In the genomic region with DNA sequence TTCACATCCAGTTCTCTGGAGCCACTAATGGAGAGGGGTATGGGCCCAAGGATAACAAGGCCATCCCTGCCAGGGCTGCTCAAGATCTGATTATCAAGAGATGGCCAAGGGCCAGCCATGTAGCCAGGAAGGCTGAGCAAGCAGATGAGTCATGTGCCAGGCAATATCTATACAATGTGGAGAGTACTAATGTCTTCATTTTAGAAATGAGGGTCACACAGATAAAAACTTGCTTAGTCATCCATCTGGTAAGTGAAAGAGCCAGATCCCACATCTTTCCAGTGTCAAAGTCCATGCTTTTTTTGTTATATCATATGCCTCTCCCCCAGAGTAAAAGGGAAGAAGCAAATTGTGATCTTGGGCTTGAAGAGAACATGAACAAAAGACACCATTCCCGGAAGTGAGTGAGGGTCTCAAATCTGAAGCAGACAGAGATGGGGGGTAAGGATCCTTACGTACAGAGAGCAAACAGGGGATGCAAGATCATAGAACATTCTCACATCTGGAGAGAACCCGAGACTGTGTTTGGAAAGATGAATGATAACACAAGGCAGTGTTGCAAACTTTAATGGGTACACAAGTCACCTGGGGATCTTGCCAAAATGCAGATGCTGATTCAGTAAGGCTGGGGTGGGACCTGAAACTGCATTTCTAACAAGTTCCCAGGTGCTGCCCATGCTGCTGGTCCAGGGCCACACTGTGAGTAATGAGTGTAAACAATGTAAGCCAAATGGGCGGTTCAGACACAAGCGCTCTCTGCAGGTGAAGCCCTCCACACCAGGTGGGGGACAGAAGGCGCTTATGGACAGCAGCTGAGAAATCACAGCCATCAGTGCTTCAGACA, we compare ENCODE assay signal across 1 cellular context.
TF ChIP-seq lines count a peak whose summit lies in the region.

No MANE protein-coding gene starts in this region.

TF ChIP-seq in HepG2, 621 proteins besides CTCF, POLR2A, EP300 and RAD21 (continued from another document and continues in another):
- TF ChIP-seq ZNF577 (CRISPR knock-in tag; IDR thresholded peaks at IDR 0.05; ENCODE audit: borderline replicate concordance, low read depth) (no peak), ZNF432 (CRISPR knock-in tag; IDR thresholded peaks at IDR 0.05; ENCODE audit: borderline replicate concordance) (no peak), POLR2G (IDR thresholded peaks at IDR 0.05; ENCODE audit: low read depth, low read length) (no peak), MAFG (CRISPR knock-in tag; IDR thresholded peaks at IDR 0.05) (peak; percentile 67; the same call in 1 of the 2 replicates), FOSL1 (CRISPR knock-in tag; IDR thresholded peaks at IDR 0.05; ENCODE audit: borderline replicate concordance) (no peak), NFE2L2 (IDR thresholded peaks at IDR 0.05; ENCODE audit: low read length) (peak; percentile 96), MAFK (conservative IDR thresholded peaks at IDR 0.05 in 1 of 2, IDR thresholded peaks at IDR 0.05 in 1 of 2; ENCODE audit: low read length in 2 of 2) (peak; percentile 66 to 78), TEF (CRISPR knock-in tag; IDR thresholded peaks at IDR 0.05) (no peak), REL (CRISPR knock-in tag; conservative IDR thresholded peaks at IDR 0.05) (no peak), ATF1 (CRISPR knock-in tag; IDR thresholded peaks at IDR 0.05) (no peak), ZNF816 (CRISPR knock-in tag; IDR thresholded peaks at IDR 0.05; ENCODE audit: borderline replicate concordance) (no peak), HOXD1 (CRISPR knock-in tag; IDR thresholded peaks at IDR 0.05) (no peak), ZNF572 (CRISPR knock-in tag; IDR thresholded peaks at IDR 0.05) (no peak), NFYC (CRISPR knock-in tag; IDR thresholded peaks at IDR 0.05) (no peak), MTERF4 (CRISPR knock-in tag; IDR thresholded peaks at IDR 0.05) (no peak; the same call in 1 of the 2 replicates), ZBTB38 (CRISPR knock-in tag; IDR thresholded peaks at IDR 0.05) (0 out of 2 replicates have a peak, but pooled peaks have one; percentile 18), RBM22 (optimal IDR thresholded peaks at IDR 0.05; ENCODE audit: low read length) (no peak), ZNF567 (CRISPR knock-in tag; IDR thresholded peaks at IDR 0.05; ENCODE audit: borderline replicate concordance) (no peak), ZNF576 (CRISPR knock-in tag; IDR thresholded peaks at IDR 0.05) (no peak), IRX3 (CRISPR knock-in tag; IDR thresholded peaks at IDR 0.05; ENCODE audit: borderline replicate concordance, low read depth) (no peak), FOXA3 (CRISPR knock-in tag; IDR thresholded peaks at IDR 0.05) (peak; percentile 50; the same call in 1 of the 2 replicates), ZNF256 (CRISPR knock-in tag; conservative IDR thresholded peaks at IDR 0.05) (0 out of 2 replicates have a peak, but pooled peaks have one; percentile 33), RAD51 (IDR thresholded peaks at IDR 0.05; ENCODE audit: borderline replicate concordance) (no peak), CCAR2 (optimal IDR thresholded peaks at IDR 0.05; ENCODE audit: low read depth, low read length) (no peak), CREB1 (IDR thresholded peaks at IDR 0.05) (no peak), CREB1 (CRISPR knock-in tag; IDR thresholded peaks at IDR 0.05) (peak; percentile 23; the same call in 1 of the 2 replicates), NCOA1 (CRISPR knock-in tag; IDR thresholded peaks at IDR 0.05) (no peak), SCMH1 (CRISPR knock-in tag; IDR thresholded peaks at IDR 0.05; ENCODE audit: borderline replicate concordance) (no peak), SIX4 (CRISPR knock-in tag; IDR thresholded peaks at IDR 0.05) (no peak; the same call in 1 of the 2 replicates), ZNF580 (CRISPR knock-in tag; IDR thresholded peaks at IDR 0.05; ENCODE audit: borderline replicate concordance, low read depth) (0 out of 2 replicates have a peak, but pooled peaks have one; percentile 5), GATAD2A (CRISPR knock-in tag; IDR thresholded peaks at IDR 0.05) (no peak), HBP1 (CRISPR knock-in tag; IDR thresholded peaks at IDR 0.05; ENCODE audit: low read depth) (no peak), RFX3 (CRISPR knock-in tag; IDR thresholded peaks at IDR 0.05) (no peak), SNAPC5 (CRISPR knock-in tag; IDR thresholded peaks at IDR 0.05; ENCODE audit: borderline replicate concordance) (no peak), XRCC5 (optimal IDR thresholded peaks at IDR 0.05; ENCODE audit: low read length) (peak; percentile 7), ZNF225 (CRISPR knock-in tag; IDR thresholded peaks at IDR 0.05) (no peak), ZKSCAN8 (CRISPR knock-in tag; IDR thresholded peaks at IDR 0.05; ENCODE audit: borderline replicate concordance) (no peak), HNRNPUL1 (IDR thresholded peaks at IDR 0.05; ENCODE audit: low read depth, low read length) (no peak), ZNF879 (CRISPR knock-in tag; IDR thresholded peaks at IDR 0.05) (no peak), ZFP37 (CRISPR knock-in tag; IDR thresholded peaks at IDR 0.05; ENCODE audit: borderline replicate concordance) (no peak), SP5 (CRISPR knock-in tag; IDR thresholded peaks at IDR 0.05; ENCODE audit: borderline replicate concordance, low read depth) (peak; percentile 34; the same call in 1 of the 2 replicates), ZFP91 (CRISPR knock-in tag; IDR thresholded peaks at IDR 0.05; ENCODE audit: borderline replicate concordance) (no peak), ZSCAN20 (CRISPR knock-in tag; IDR thresholded peaks at IDR 0.05; ENCODE audit: borderline replicate concordance) (no peak), PAWR (CRISPR knock-in tag; IDR thresholded peaks at IDR 0.05; ENCODE audit: borderline replicate concordance) (no peak), SETDB1 (CRISPR knock-in tag; IDR thresholded peaks at IDR 0.05; ENCODE audit: borderline replicate concordance) (no peak), POLR2AphosphoS5 (IDR thresholded peaks at IDR 0.05; ENCODE audit: low read depth, low read length) (no peak), DR1 (CRISPR knock-in tag; IDR thresholded peaks at IDR 0.05) (no peak), ZNF768 (CRISPR knock-in tag; IDR thresholded peaks at IDR 0.05) (no peak), YEATS4 (CRISPR knock-in tag; IDR thresholded peaks at IDR 0.05; ENCODE audit: borderline replicate concordance) (no peak), JUNB (CRISPR knock-in tag; IDR thresholded peaks at IDR 0.05; ENCODE audit: borderline replicate concordance) (no peak)
- TF ChIP-seq, protein P1, sequence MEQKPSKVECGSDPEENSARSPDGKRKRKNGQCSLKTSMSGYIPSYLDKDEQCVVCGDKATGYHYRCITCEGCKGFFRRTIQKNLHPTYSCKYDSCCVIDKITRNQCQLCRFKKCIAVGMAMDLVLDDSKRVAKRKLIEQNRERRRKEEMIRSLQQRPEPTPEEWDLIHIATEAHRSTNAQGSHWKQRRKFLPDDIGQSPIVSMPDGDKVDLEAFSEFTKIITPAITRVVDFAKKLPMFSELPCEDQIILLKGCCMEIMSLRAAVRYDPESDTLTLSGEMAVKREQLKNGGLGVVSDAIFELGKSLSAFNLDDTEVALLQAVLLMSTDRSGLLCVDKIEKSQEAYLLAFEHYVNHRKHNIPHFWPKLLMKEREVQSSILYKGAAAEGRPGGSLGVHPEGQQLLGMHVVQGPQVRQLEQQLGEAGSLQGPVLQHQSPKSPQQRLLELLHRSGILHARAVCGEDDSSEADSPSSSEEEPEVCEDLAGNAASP (CRISPR knock-in tag; IDR thresholded peaks at IDR 0.05; ENCODE audit: borderline replicate concordance), result no peak
- TF ChIP-seq, protein P2, sequence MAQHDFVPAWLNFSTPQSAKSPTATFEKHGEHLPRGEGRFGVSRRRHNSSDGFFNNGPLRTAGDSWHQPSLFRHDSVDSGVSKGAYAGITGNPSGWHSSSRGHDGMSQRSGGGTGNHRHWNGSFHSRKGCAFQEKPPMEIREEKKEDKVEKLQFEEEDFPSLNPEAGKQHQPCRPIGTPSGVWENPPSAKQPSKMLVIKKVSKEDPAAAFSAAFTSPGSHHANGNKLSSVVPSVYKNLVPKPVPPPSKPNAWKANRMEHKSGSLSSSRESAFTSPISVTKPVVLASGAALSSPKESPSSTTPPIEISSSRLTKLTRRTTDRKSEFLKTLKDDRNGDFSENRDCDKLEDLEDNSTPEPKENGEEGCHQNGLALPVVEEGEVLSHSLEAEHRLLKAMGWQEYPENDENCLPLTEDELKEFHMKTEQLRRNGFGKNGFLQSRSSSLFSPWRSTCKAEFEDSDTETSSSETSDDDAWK (CRISPR knock-in tag; IDR thresholded peaks at IDR 0.05), result no peak
- TF ChIP-seq, protein P3, sequence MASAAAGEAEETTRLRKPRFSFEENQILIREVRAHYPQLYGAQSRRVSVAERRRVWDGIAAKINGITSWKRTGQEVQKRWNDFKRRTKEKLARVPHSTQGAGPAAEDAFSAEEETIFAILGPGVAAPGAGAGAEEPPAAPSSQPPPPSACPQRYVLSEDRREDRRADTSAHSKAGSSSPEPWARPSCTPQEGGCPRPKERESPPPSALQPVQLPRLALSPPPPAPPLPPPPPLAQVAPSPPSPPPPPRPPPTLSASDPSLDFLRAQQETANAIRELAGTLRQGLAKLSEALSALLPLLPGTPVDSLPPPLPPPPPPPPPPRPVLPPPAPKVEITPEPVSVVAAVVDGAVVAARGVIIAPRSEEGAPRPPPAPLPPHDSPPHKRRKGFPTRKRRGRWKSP (CRISPR knock-in tag; IDR thresholded peaks at IDR 0.05), result no peak
- TF ChIP-seq, protein P4, sequence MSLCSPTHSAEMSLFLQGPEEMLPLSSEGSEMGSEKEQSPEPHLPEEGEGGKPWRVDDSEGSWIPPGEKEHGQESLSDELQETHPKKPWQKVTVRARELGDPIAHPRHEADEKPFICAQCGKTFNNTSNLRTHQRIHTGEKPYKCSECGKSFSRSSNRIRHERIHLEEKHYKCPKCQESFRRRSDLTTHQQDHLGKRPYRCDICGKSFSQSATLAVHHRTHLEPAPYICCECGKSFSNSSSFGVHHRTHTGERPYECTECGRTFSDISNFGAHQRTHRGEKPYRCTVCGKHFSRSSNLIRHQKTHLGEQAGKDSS (CRISPR knock-in tag; IDR thresholded peaks at IDR 0.05; ENCODE audit: borderline replicate concordance, low read depth), result no peak
- TF ChIP-seq, protein P5, sequence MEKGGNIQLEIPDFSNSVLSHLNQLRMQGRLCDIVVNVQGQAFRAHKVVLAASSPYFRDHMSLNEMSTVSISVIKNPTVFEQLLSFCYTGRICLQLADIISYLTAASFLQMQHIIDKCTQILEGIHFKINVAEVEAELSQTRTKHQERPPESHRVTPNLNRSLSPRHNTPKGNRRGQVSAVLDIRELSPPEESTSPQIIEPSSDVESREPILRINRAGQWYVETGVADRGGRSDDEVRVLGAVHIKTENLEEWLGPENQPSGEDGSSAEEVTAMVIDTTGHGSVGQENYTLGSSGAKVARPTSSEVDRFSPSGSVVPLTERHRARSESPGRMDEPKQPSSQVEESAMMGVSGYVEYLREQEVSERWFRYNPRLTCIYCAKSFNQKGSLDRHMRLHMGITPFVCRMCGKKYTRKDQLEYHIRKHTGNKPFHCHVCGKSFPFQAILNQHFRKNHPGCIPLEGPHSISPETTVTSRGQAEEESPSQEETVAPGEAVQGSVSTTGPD (CRISPR knock-in tag; IDR thresholded peaks at IDR 0.05), result no peak
- TF ChIP-seq, protein P6, sequence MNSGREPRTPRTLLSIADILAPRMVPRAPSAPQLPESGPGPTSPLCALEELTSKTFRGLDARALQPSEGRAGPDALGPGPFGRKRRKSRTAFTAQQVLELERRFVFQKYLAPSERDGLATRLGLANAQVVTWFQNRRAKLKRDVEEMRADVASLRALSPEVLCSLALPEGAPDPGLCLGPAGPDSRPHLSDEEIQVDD (CRISPR knock-in tag; IDR thresholded peaks at IDR 0.05; ENCODE audit: borderline replicate concordance), result no peak
